11 cellular contexts compared by ENCODE assay signal in the genomic region with DNA sequence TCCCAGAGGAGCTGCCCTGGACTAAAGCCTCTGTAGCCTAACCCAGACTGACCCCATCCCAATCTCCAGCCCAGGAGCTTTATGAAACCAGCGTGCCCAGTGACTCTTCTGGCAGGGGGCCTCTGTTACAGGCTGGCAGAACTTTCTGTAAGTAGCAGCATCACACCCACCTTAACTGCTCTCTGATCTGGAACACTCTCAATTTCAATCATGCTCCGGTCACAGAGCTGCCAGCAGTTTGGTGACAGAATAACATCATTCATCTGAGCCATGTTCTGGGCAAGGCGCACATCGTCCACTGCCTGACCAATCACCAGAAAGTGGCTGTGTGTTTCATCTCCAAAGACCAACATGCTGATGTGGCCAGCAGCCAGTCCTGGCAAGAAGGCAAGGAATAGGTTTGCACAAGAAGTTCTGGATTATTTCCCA. TPM values are rescaled to one million over a fixed set of nuclear protein-coding genes. Genes with fewer than 3 reads are reported as not detected.
A peak's percentile ranks its signal among the peaks of the same experiment; 100 is the strongest.
DNase-seq lines count a peak whose midpoint lies in the region; ATAC-seq and TF ChIP-seq lines count a peak whose summit lies in the region.
"Had no signal": no experiment of that assay in that cellular context is flagged by ENCODE, and none has a peak within 500 bp of the region (broad histone marks: within the 10 kb centered on the region; RNA-seq: fewer than 3 reads in every experiment).

No MANE protein-coding gene starts in this region.

- H3K4me3 ChIP-seq in mesenchymal stem cell (ENCODE audit: insufficient read depth in 1 of 2, low read depth in 1 of 2, low read length in 2 of 2) (no peak overlapping the region), left lung (no peak overlapping the region), mucosa of descending colon (no peak overlapping the region)

- H3K23ac ChIP-seq in mesenchymal stem cell (ENCODE audit: low read length in 2 of 2): peak overlapping the region in 1 of 2 experiments; percentile 79

- H3K4me2 ChIP-seq in mesenchymal stem cell (ENCODE audit: low read length, poor library complexity, severe bottlenecking): no peak overlapping the region

- intact Hi-C loops in left lung (cut with DNase I): no loop called here
- intact Hi-C loops in mucosa of descending colon (cut with DNase I, micrococcal nuclease): no loop called here

- H3K9ac ChIP-seq in mesenchymal stem cell (ENCODE audit: low read length): peak overlapping the region; percentile 37

- H3K36me3 Mint-ChIP-seq in activated CD8-positive, alpha-beta memory T cell treated with anti-CD3 and anti-CD28 coated beads, Interleukin-2, amount 10 ng/mL, durations not matched to agents 7 days and 5 days: no peaks in the 10 kb centered on the region
- H3K36me3 Mint-ChIP-seq: type B pancreatic cell had no signal

- H2BK15ac ChIP-seq in mesenchymal stem cell (ENCODE audit: low read depth, poor library complexity, severe bottlenecking): no peak overlapping the region

- DNase-seq in mesenchymal stem cell (no peak), left lung (no peak), mucosa of descending colon (no peak)
- DNase-seq in activated CD8-positive, alpha-beta memory T cell treated with anti-CD3 and anti-CD28 coated beads, Interleukin-2, amount 10 ng/mL, durations not matched to agents 7 days and 5 days: no peak
- no peak for DNase-seq in NK-92 treated with Interleukin-12 subunit alpha and Interleukin-12 subunit beta, amount 100 ng/mL, for 24 hours (lab: John Stamatoyannopoulos, UW)
- DNase-seq: activated CD4-positive, alpha-beta T cell treated with anti-CD3 and anti-CD28 coated beads, Interleukin-2, amount 50 U/mL, for 1 hour; DND-41 had no signal

- H3K27ac ChIP-seq in mesenchymal stem cell (ENCODE audit: low read length, poor library complexity, severe bottlenecking) (no peak overlapping the region), left lung (no peak overlapping the region)

- H3K4ac ChIP-seq in mesenchymal stem cell (ENCODE audit: low read depth in 1 of 2, low read length in 2 of 2): no peak overlapping the region

- H3K9me3 Mint-ChIP-seq in activated CD8-positive, alpha-beta memory T cell treated with anti-CD3 and anti-CD28 coated beads, Interleukin-2, amount 10 ng/mL, durations not matched to agents 7 days and 5 days (ENCODE audit: low read depth): no peaks in the 10 kb centered on the region
- H3K9me3 Mint-ChIP-seq: type B pancreatic cell had no signal

- H3K4me1 ChIP-seq in mesenchymal stem cell (ENCODE audit: control insufficient read depth, insufficient read depth, low read depth, low read length) (no peaks in the 10 kb centered on the region), left lung (no peaks in the 10 kb centered on the region), mucosa of descending colon (ENCODE audit: low read depth) (no peaks in the 10 kb centered on the region)

- no peak overlapping the region for H3K4me3 Mint-ChIP-seq in activated CD8-positive, alpha-beta memory T cell treated with anti-CD3 and anti-CD28 coated beads, Interleukin-2, amount 10 ng/mL, durations not matched to agents 7 days and 5 days
- H3K4me3 Mint-ChIP-seq: type B pancreatic cell had no signal

- WGBS in mesenchymal stem cell: 95% methylated on average over 4 of the region's 4 CpGs

- H4K91ac ChIP-seq in mesenchymal stem cell (ENCODE audit: low read length): peak overlapping the region; percentile 50

- H3K4me1 Mint-ChIP-seq in activated CD8-positive, alpha-beta memory T cell treated with anti-CD3 and anti-CD28 coated beads, Interleukin-2, amount 10 ng/mL, durations not matched to agents 7 days and 5 days: no peaks in the 10 kb centered on the region

- no peaks in the 10 kb centered on the region for H3K79me1 ChIP-seq in mesenchymal stem cell (replicated peaks; ENCODE audit: low read length, poor library complexity, severe bottlenecking)

- H3K18ac ChIP-seq in mesenchymal stem cell (ENCODE audit: low read depth in 1 of 2, low read length in 2 of 2): no peak overlapping the region

- no peak overlapping the region for H2AK5ac ChIP-seq in mesenchymal stem cell (ENCODE audit: low read length, severe bottlenecking)

- H2AFZ ChIP-seq in mesenchymal stem cell (ENCODE audit: low read depth, low read length): no peak overlapping the region

- H3K27ac Mint-ChIP-seq in activated CD8-positive, alpha-beta memory T cell treated with anti-CD3 and anti-CD28 coated beads, Interleukin-2, amount 10 ng/mL, durations not matched to agents 7 days and 5 days: no peak overlapping the region
- H3K27ac Mint-ChIP-seq: type B pancreatic cell had no signal

- no peak overlapping the region for H3K14ac ChIP-seq in mesenchymal stem cell (ENCODE audit: low read length in 2 of 2)

- CTCF ChIA-PET in activated CD8-positive, alpha-beta memory T cell treated with anti-CD3 and anti-CD28 coated beads, Interleukin-2, amount 10 ng/mL, durations not matched to agents 7 days and 5 days (lab: Charles Lee): no interaction called here

- no peak for TF ChIP-seq POLR2A in GM18505 (IDR thresholded peaks at IDR 0.05; ENCODE audit: borderline replicate concordance, extremely low read depth, insufficient read depth, insufficient read length)

- H3K36me3 ChIP-seq in mesenchymal stem cell (ENCODE audit: control insufficient read depth in 1 of 2, insufficient read depth in 2 of 2, low read depth in 1 of 2, low read length in 2 of 2) (no peaks in the 10 kb centered on the region), left lung (no peaks in the 10 kb centered on the region), mucosa of descending colon (ENCODE audit: low read depth) (no peaks in the 10 kb centered on the region)

- no peaks in the 10 kb centered on the region for H3K27me3 Mint-ChIP-seq in activated CD8-positive, alpha-beta memory T cell treated with anti-CD3 and anti-CD28 coated beads, Interleukin-2, amount 10 ng/mL, durations not matched to agents 7 days and 5 days
- H3K27me3 Mint-ChIP-seq: type B pancreatic cell had no signal

- ATAC-seq in GM18505 (IDR thresholded peaks at IDR 0.05; ENCODE audit: unreplicated experiment) (peak; percentile 92), GM21529 (IDR thresholded peaks at IDR 0.05; ENCODE audit: unreplicated experiment) (peak; percentile 94), HG03520 (IDR thresholded peaks at IDR 0.05; ENCODE audit: unreplicated experiment) (peak; percentile 63), left lung (no peak), mucosa of descending colon (no peak)
- ATAC-seq in activated CD8-positive, alpha-beta memory T cell treated with anti-CD3 and anti-CD28 coated beads, Interleukin-2, amount 10 ng/mL, durations not matched to agents 7 days and 5 days: no peak

- H2BK120ac ChIP-seq in mesenchymal stem cell (ENCODE audit: low read depth, low read length): no peak overlapping the region

- no peak overlapping the region for H2BK12ac ChIP-seq in mesenchymal stem cell (ENCODE audit: low read length in 2 of 2)

- no peak overlapping the region for H2BK5ac ChIP-seq in mesenchymal stem cell (ENCODE audit: low read depth, low read length, poor library complexity, severe bottlenecking)

- H3K27me3 ChIP-seq in mesenchymal stem cell (ENCODE audit: control insufficient read depth in 1 of 2, insufficient read depth in 1 of 2, low read length in 2 of 2) (no peaks in the 10 kb centered on the region), left lung (no peaks in the 10 kb centered on the region)

- TF ChIP-seq CTCF in left lung (IDR thresholded peaks at IDR 0.05) (no peak), mucosa of descending colon (IDR thresholded peaks at IDR 0.05) (no peak)

- H3K9me3 ChIP-seq in mesenchymal stem cell (ENCODE audit: control insufficient read depth, low read length) (no peaks in the 10 kb centered on the region), left lung (no peaks in the 10 kb centered on the region), mucosa of descending colon (no peaks in the 10 kb centered on the region)

- no peak overlapping the region for H4K8ac ChIP-seq in mesenchymal stem cell (ENCODE audit: low read length)

RNA-seq across cellular contexts. Expression of gene ADCY10, which starts 14.7 kb away (rescaled TPM):
- not detected for polyA plus RNA-seq in mesenchymal stem cell (2013, experiment 1 of 2)
- polyA plus RNA-seq in mesenchymal stem cell (2013, experiment 2 of 2): not detected
- total RNA-seq in activated CD8-positive, alpha-beta memory T cell treated with anti-CD3 and anti-CD28 coated beads, Interleukin-2, amount 10 ng/mL, durations not matched to agents 7 days and 5 days: under 1 TPM; 0.07 to 0.32 TPM
- under 1 TPM in 1 of 2 donors, not detected in 1; 0.37 TPM for total RNA-seq in left lung
- total RNA-seq in mucosa of descending colon: under 1 TPM; 0.07 to 0.49 (median 0.28) TPM

RNA-seq across cellular contexts. Expression of gene DCAF6, which starts 37.2 kb away (rescaled TPM):
- 49.1 TPM for polyA plus RNA-seq in mesenchymal stem cell (2013, experiment 1 of 2)
- 50.1 TPM for polyA plus RNA-seq in mesenchymal stem cell (2013, experiment 2 of 2)
- 10 to 100 TPM; 27.5 to 31.1 TPM for total RNA-seq in activated CD8-positive, alpha-beta memory T cell treated with anti-CD3 and anti-CD28 coated beads, Interleukin-2, amount 10 ng/mL, durations not matched to agents 7 days and 5 days
- total RNA-seq in left lung (10 to 100 TPM; 39.7 to 43.1 TPM), mucosa of descending colon (10 to 100 TPM; 57.1 to 71.7 (median 62.2) TPM)

RNA-seq across cellular contexts. Expression of gene MPC2, which starts 37.6 kb away (rescaled TPM):
- polyA plus RNA-seq in mesenchymal stem cell (2013, experiment 1 of 2): 44.5 TPM
- 47.9 TPM for polyA plus RNA-seq in mesenchymal stem cell (2013, experiment 2 of 2)
- total RNA-seq in activated CD8-positive, alpha-beta memory T cell treated with anti-CD3 and anti-CD28 coated beads, Interleukin-2, amount 10 ng/mL, durations not matched to agents 7 days and 5 days: 10 to 100 TPM; 59.3 to 64.0 TPM
- total RNA-seq in left lung (10 to 100 TPM; 51.8 to 54.0 TPM), mucosa of descending colon (100 to 1,000 TPM in 2 of 3 donors, 10 to 100 TPM in 1; 95.5 to 163 (median 134) TPM)

Comparison
In these comparisons a context has a peak if more than half of its experiments do, and no peak if none do; other contexts are left out.
1. ATAC-seq: peak in GM18505 (single experiment), GM21529 (single experiment) and HG03520 (single experiment); none in activated CD8-positive, alpha-beta memory T cell treated with anti-CD3 and anti-CD28 coated beads, Interleukin-2, amount 10 ng/mL, durations not matched to agents 7 days and 5 days (single experiment), left lung (single experiment) and mucosa of descending colon (single experiment).